Comparison of ENCODE assay signal across 21 cellular contexts in genomic region chr2:88400398-88400797, GRCh38. TPM values are rescaled to one million over a fixed set of nuclear protein-coding genes. Genes with fewer than 3 reads are reported as not detected.
DNase-seq lines count a peak whose midpoint lies in the region; ATAC-seq and TF ChIP-seq lines count a peak whose summit lies in the region.
"Had no signal": no experiment of that assay in that cellular context is flagged by ENCODE, and none has a peak within 500 bp of the region (broad histone marks: within the 10 kb centered on the region; RNA-seq: fewer than 3 reads in every experiment).

No MANE protein-coding gene starts in this region.

- no peak for TF ChIP-seq CTCF in glutamatergic neuron (IDR thresholded peaks at IDR 0.05; ENCODE audit: partially characterized antibody, unreplicated experiment)
- TF ChIP-seq CTCF in CD4-positive, alpha-beta T cell (IDR thresholded peaks at IDR 0.05) = no peak

- no peak overlapping the region for H3K27ac ChIP-seq in CD4-positive, alpha-beta T cell (ENCODE audit: low read depth, low read length)
- H3K27ac ChIP-seq: GM23248 had no signal

- peaks cover 8% of the 10 kb centered on the region for H3K27me3 ChIP-seq in CD4-positive, alpha-beta T cell (ENCODE audit: control insufficient read depth, insufficient read depth, low read length)

- no peaks in the 10 kb centered on the region for H3K27me3 Mint-ChIP-seq in glutamatergic neuron (ENCODE audit: unreplicated experiment)
- H3K27me3 Mint-ChIP-seq in CD4-positive, alpha-beta T cell = peaks cover 41% of the 10 kb centered on the region

- DNase-seq in NAMALWA (ENCODE audit: low spot score) (peak; percentile 17), NCI-H82 (lab: John Stamatoyannopoulos, UW) (peak; percentile 73), glutamatergic neuron (no peak), NCI-H526 (lab: John Stamatoyannopoulos, UW) (no peak)
- DNase-seq in CD4-positive, alpha-beta T cell = no peak
- DNase-seq: Calu3; CD4-positive, alpha-beta memory T cell; COR-L47; DMS53; DMS79 treated with DMSO at 0.1 percent for 48 hours; GF-D8; GM23248; HFFc6 had no signal

- peak overlapping the region; percentile 0 for H3K4me3 Mint-ChIP-seq in glutamatergic neuron (ENCODE audit: unreplicated experiment)
- no peak overlapping the region for H3K4me3 Mint-ChIP-seq in CD4-positive, alpha-beta T cell
- H3K4me3 Mint-ChIP-seq: CD14-positive monocyte; CD4-positive, alpha-beta memory T cell; HFFc6 had no signal

- CTCF ChIA-PET in CD4-positive, alpha-beta T cell (lab: Charles Lee) = no interaction called here

- no peak for ATAC-seq in SK-N-SH treated with all-trans-retinoic acid at 6 μM for 48 hours
- ATAC-seq in CD4-positive, alpha-beta T cell (ENCODE audit: poor library complexity) = no peak
- no peak for ATAC-seq in GM19463 (IDR thresholded peaks at IDR 0.05; ENCODE audit: unreplicated experiment)
- no peak for ATAC-seq in GM21526 (IDR thresholded peaks at IDR 0.05; ENCODE audit: low FRiP score, unreplicated experiment)

- H3K9me3 Mint-ChIP-seq in glutamatergic neuron (ENCODE audit: unreplicated experiment) = no peaks in the 10 kb centered on the region
- peaks cover 3% of the 10 kb centered on the region for H3K9me3 Mint-ChIP-seq in CD4-positive, alpha-beta T cell
- H3K9me3 Mint-ChIP-seq: CD4-positive, alpha-beta memory T cell; HFFc6 had no signal

- H3K27ac Mint-ChIP-seq in glutamatergic neuron (ENCODE audit: unreplicated experiment) = peak overlapping the region; percentile 67
- no peak overlapping the region for H3K27ac Mint-ChIP-seq in CD4-positive, alpha-beta T cell
- H3K27ac Mint-ChIP-seq: CD14-positive monocyte; CD4-positive, alpha-beta memory T cell; HFFc6 had no signal

- H3K9me3 ChIP-seq in CD4-positive, alpha-beta T cell (ENCODE audit: control insufficient read depth, low read length) = no peaks in the 10 kb centered on the region
- H3K9me3 ChIP-seq: HAP-1 had no signal

- peaks cover 11% of the 10 kb centered on the region for H3K4me1 Mint-ChIP-seq in glutamatergic neuron (ENCODE audit: low read depth, unreplicated experiment)
- no peaks in the 10 kb centered on the region for H3K4me1 Mint-ChIP-seq in CD4-positive, alpha-beta T cell (ENCODE audit: low read depth)
- H3K4me1 Mint-ChIP-seq: CD14-positive monocyte; CD4-positive, alpha-beta memory T cell had no signal

- POLR2A ChIA-PET in CD4-positive, alpha-beta T cell (lab: Charles Lee) = no interaction called here

- intact Hi-C loops in CD4-positive, alpha-beta T cell (cut with DNase I, micrococcal nuclease) = no loop called here

- no peaks in the 10 kb centered on the region for H3K36me3 Mint-ChIP-seq in glutamatergic neuron (ENCODE audit: unreplicated experiment)
- H3K36me3 Mint-ChIP-seq in CD4-positive, alpha-beta T cell (ENCODE audit: low read depth) = no peaks in the 10 kb centered on the region
- H3K36me3 Mint-ChIP-seq: CD14-positive monocyte; CD4-positive, alpha-beta memory T cell had no signal

TF ChIP-seq in SK-N-SH treated with all-trans-retinoic acid at 6 μM for 48 hours, 23 proteins besides CTCF, POLR2A, EP300 and RAD21:
- TF ChIP-seq ESRRG (CRISPR knock-in tag; IDR thresholded peaks at IDR 0.05) (no peak), ISL1 (CRISPR knock-in tag; IDR thresholded peaks at IDR 0.05) (no peak), ZFP30 (CRISPR knock-in tag; IDR thresholded peaks at IDR 0.05) (no peak), OSR1 (CRISPR knock-in tag; IDR thresholded peaks at IDR 0.05) (no peak), TCF4 (CRISPR knock-in tag; IDR thresholded peaks at IDR 0.05; ENCODE audit: borderline replicate concordance) (peak; percentile 66; the same call in 1 of the 2 replicates), GLIS3 (CRISPR knock-in tag; IDR thresholded peaks at IDR 0.05) (no peak), ZNF8 (CRISPR knock-in tag; IDR thresholded peaks at IDR 0.05) (no peak), SNAI2 (CRISPR knock-in tag; IDR thresholded peaks at IDR 0.05) (no peak)

RNA-seq across cellular contexts. Expression of gene FOXI3, which starts 52.1 kb away (rescaled TPM):
- total RNA-seq in glutamatergic neuron (ENCODE audit: unreplicated experiment) = 0.34 TPM
- not detected for total RNA-seq in CD4-positive, alpha-beta T cell
- total RNA-seq: A172; Calu3; CD4-positive, alpha-beta memory T cell; G401; GM23248; H4; HFFc6 had no signal

Comparison
In these comparisons a context has a peak if more than half of its experiments do, and no peak if none do; other contexts are left out.
1. DNase-seq: peak in NAMALWA (single experiment) and NCI-H82 (single experiment); none in glutamatergic neuron (single experiment), NCI-H526 (0 of 2) and CD4-positive, alpha-beta T cell (0 of 10).